In genomic region chr13:89688908-89689307, GRCh38 we compare ENCODE assay signal across 22 cellular contexts.
DNase-seq lines count a peak whose midpoint lies in the region; ATAC-seq, FAIRE-seq and TF ChIP-seq lines count a peak whose summit lies in the region.
"Had no signal": no experiment of that assay in that cellular context is flagged by ENCODE, and none has a peak within 500 bp of the region (broad histone marks: within the 10 kb centered on the region; RNA-seq: fewer than 3 reads in every experiment).

No MANE protein-coding gene starts in this region.

- intact Hi-C loops in left ventricle myocardium inferior (cut with micrococcal nuclease): no loop called here

- TF ChIP-seq CTCF in bronchial epithelial cell (IDR thresholded peaks at IDR 0.05; ENCODE audit: insufficient read depth, low read length, severe bottlenecking): no peak
- no peak for TF ChIP-seq CTCF in left ventricle myocardium inferior (IDR thresholded peaks at IDR 0.05; ENCODE audit: borderline replicate concordance)

- no peak overlapping the region for H3K27ac ChIP-seq in left ventricle myocardium inferior (replicated peaks)
- H3K27ac ChIP-seq: A549; BLaER1 treated with 17β-estradiol and CSF1 and Interleukin-3, amounts not matched to agents 10 nM and 100 nM; PC-9; prostate gland; tibial artery had no signal

- no peak overlapping the region for H3K4me3 ChIP-seq in bronchial epithelial cell (ENCODE audit: low read depth, low read length)
- no peak overlapping the region for H3K4me3 ChIP-seq in left ventricle myocardium inferior
- H3K4me3 ChIP-seq: A549; BLaER1 treated with 17β-estradiol and CSF1 and Interleukin-3, amounts not matched to agents 10 nM and 100 nM; GM12878; PC-9; prostate gland; tibial artery had no signal

- no peak for ATAC-seq in left lobe of liver
- ATAC-seq: A549; activated naive CD8-positive, alpha-beta T cell treated with anti-CD3 and anti-CD28 coated beads, Interleukin-2, amount 50 U/mL, for 24 hours; GM12878; naive thymus-derived CD8-positive, alpha-beta T cell had no signal

- FAIRE-seq in bronchial epithelial cell (lab: Jason Lieb, UNC): peak; percentile 64
- FAIRE-seq: A549, GM12878 had no signal

- no peaks in the 10 kb centered on the region for H3K9me3 ChIP-seq in left ventricle myocardium inferior (replicated peaks)
- H3K9me3 ChIP-seq: A549; BLaER1 treated with 17β-estradiol and CSF1 and Interleukin-3, amounts not matched to agents 10 nM and 100 nM; prostate gland; tibial artery had no signal

- H3K27me3 ChIP-seq in bronchial epithelial cell (ENCODE audit: control insufficient read depth, insufficient read depth, low read length) (no peaks in the 10 kb centered on the region), left ventricle myocardium inferior (ENCODE audit: low read depth) (no peaks in the 10 kb centered on the region)
- H3K27me3 ChIP-seq: BLaER1 treated with 17β-estradiol and CSF1 and Interleukin-3, amounts not matched to agents 10 nM and 100 nM; tibial artery had no signal

- DNase-seq in COLO829 (ENCODE audit: low spot score) (peak; percentile 12), bronchial epithelial cell (ENCODE audit: low read depth) (no peak), left ventricle myocardium inferior (peak; percentile 34), nucleus accumbens (lab: John Stamatoyannopoulos, UW) (peak in 53 of 56 donors; percentile 12 to 83 (median 54)), SHP77 treated with DMSO at 0.1 percent for 48 hours (lab: John Stamatoyannopoulos, UW) (no peak), NCI-H146 treated with DMSO at 0.1 percent for 48 hours (lab: John Stamatoyannopoulos, UW; ENCODE audit: unreplicated experiment) (no peak), left lobe of liver (ENCODE audit: low spot score) (no peak)
- DNase-seq in activated CD4-positive, alpha-beta T cell treated with anti-CD3 and anti-CD28 coated beads, Interleukin-2, amount 50 U/mL, for 1 hour: no peak
- DNase-seq: activated CD4-positive, CD25-positive, alpha-beta regulatory T cell; activated naive CD8-positive, alpha-beta T cell treated with anti-CD3 and anti-CD28 coated beads, Interleukin-2, amount 50 U/mL, for 24 hours; cerebellar nuclear complex; DMS 273 treated with DMSO at 0.1 percent for 48 hours; GDM1; naive thymus-derived CD8-positive, alpha-beta T cell; NCI-H1417; NCI-H2171; PC-9; tibial artery had no signal

- H3K36me3 ChIP-seq in bronchial epithelial cell (ENCODE audit: control insufficient read depth, insufficient read depth, low read length) (no peaks in the 10 kb centered on the region), left ventricle myocardium inferior (no peaks in the 10 kb centered on the region)
- H3K36me3 ChIP-seq: BLaER1 treated with 17β-estradiol and CSF1 and Interleukin-3, amounts not matched to agents 10 nM and 100 nM; prostate gland; tibial artery had no signal

- H3K4me1 ChIP-seq in left ventricle myocardium inferior: peaks cover 7% of the 10 kb centered on the region
- H3K4me1 ChIP-seq: A549, prostate gland, tibial artery had no signal

Comparison
In these comparisons a context has a peak if more than half of its experiments do, and no peak if none do; other contexts are left out.
1. DNase-seq: peak in COLO829 (single experiment), left ventricle myocardium inferior (single experiment) and nucleus accumbens (53 of 56); none in bronchial epithelial cell (single experiment), activated CD4-positive, alpha-beta T cell treated with anti-CD3 and anti-CD28 coated beads, Interleukin-2, amount 50 U/mL, for 1 hour (single experiment), SHP77 treated with DMSO at 0.1 percent for 48 hours (single experiment), NCI-H146 treated with DMSO at 0.1 percent for 48 hours (single experiment) and left lobe of liver (single experiment).